1 cellular context compared by ENCODE assay signal in the genomic region with DNA sequence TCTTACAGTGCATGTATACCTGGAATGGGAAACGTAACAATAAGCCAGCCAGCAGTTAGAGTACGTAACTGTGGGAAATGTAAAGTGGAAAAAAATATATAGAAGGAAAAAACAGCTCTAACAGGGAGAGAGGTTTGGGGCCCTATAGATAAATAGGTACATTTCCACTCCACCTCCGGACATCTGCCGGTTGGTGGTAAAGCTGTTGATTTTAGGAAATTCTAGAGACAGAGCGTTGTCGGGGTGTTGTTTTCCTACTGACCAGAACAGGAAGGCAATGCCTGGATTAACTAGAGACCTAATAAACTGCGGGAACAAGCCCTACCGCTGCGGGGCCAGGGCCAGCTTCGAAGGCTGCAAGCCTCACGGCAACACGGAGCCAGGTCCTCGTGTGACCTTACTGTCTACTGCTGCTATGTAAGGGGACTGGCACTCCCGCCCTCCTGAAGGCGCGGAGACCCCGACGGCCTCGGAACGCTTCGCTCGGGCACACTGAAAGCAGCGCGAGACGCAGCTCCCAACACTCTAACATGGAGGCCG.
TF ChIP-seq lines count a peak whose summit lies in the region.

No MANE protein-coding gene starts in this region.

TF ChIP-seq in HepG2, 621 proteins besides CTCF, POLR2A, EP300 and RAD21 (continued from another document and continues in another):
- no peak for TF ChIP-seq ATF1 (CRISPR knock-in tag; IDR thresholded peaks at IDR 0.05)
- TF ChIP-seq, protein P1, sequence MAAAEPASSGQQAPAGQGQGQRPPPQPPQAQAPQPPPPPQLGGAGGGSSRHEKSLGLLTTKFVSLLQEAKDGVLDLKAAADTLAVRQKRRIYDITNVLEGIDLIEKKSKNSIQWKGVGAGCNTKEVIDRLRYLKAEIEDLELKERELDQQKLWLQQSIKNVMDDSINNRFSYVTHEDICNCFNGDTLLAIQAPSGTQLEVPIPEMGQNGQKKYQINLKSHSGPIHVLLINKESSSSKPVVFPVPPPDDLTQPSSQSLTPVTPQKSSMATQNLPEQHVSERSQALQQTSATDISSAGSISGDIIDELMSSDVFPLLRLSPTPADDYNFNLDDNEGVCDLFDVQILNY (CRISPR knock-in tag; conservative IDR thresholded peaks at IDR 0.05), result no peak; the same call in 1 of the 2 replicates
- TF ChIP-seq TBL1XR1 (IDR thresholded peaks at IDR 0.05; ENCODE audit: borderline replicate concordance, low read length, partially characterized antibody), result no peak
- no peak for TF ChIP-seq ZNF782 (CRISPR knock-in tag; IDR thresholded peaks at IDR 0.05; ENCODE audit: borderline replicate concordance)
- no peak for TF ChIP-seq ZFP37 (CRISPR knock-in tag; IDR thresholded peaks at IDR 0.05; ENCODE audit: borderline replicate concordance)
- TF ChIP-seq ZNF160 (CRISPR knock-in tag; IDR thresholded peaks at IDR 0.05), result peak; percentile 83
- TF ChIP-seq BHLHE40 (IDR thresholded peaks at IDR 0.05; ENCODE audit: low read length), result no peak
- TF ChIP-seq ATRX (CRISPR knock-in tag; IDR thresholded peaks at IDR 0.05; ENCODE audit: borderline replicate concordance), result no peak
- TF ChIP-seq ZNF550 (CRISPR knock-in tag; IDR thresholded peaks at IDR 0.05; ENCODE audit: borderline replicate concordance), result 0 out of 2 replicates have a peak, but pooled peaks have one; percentile 36
- TF ChIP-seq ZNF431 (CRISPR knock-in tag; IDR thresholded peaks at IDR 0.05; ENCODE audit: borderline replicate concordance, low read depth), result peak; percentile 31; the same call in 1 of the 2 replicates
- no peak for TF ChIP-seq TOE1 (CRISPR knock-in tag; IDR thresholded peaks at IDR 0.05)
- TF ChIP-seq MED13 (CRISPR knock-in tag; IDR thresholded peaks at IDR 0.05), result peak; percentile 49; the same call in 1 of the 2 replicates
- TF ChIP-seq, protein P2, sequence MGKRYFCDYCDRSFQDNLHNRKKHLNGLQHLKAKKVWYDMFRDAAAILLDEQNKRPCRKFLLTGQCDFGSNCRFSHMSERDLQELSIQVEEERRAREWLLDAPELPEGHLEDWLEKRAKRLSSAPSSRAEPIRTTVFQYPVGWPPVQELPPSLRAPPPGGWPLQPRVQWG (CRISPR knock-in tag; IDR thresholded peaks at IDR 0.05; ENCODE audit: borderline replicate concordance, low read depth), result no peak
- 0 out of 2 replicates have a peak, but pooled peaks have one; percentile 7 for TF ChIP-seq REL (CRISPR knock-in tag; conservative IDR thresholded peaks at IDR 0.05)
- no peak for TF ChIP-seq ZNF205 (CRISPR knock-in tag; IDR thresholded peaks at IDR 0.05)
- TF ChIP-seq, protein P3, sequence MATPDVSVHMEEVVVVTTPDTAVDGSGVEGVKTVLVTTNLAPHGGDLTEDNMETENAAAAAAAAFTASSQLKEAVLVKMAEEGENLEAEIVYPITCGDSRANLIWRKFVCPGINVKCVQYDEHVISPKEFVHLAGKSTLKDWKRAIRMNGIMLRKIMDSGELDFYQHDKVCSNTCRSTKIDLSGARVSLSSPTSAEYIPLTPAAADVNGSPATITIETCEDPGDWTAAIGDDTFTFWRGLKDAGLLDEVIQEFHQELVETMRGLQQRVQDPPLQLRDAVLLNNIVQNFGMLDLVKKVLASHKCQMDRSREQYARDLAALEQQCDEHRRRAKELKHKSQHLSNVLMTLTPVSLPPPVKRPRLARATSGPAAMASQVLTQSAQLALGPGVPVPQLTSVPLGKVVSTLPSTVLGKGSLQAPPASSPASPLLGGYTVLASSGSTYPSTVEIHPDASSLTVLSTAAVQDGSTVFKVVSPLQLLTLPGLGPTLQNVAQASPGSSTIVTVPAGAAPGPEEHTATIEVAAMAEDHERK (CRISPR knock-in tag; IDR thresholded peaks at IDR 0.05; ENCODE audit: low read depth), result no peak
- TF ChIP-seq, protein P4, sequence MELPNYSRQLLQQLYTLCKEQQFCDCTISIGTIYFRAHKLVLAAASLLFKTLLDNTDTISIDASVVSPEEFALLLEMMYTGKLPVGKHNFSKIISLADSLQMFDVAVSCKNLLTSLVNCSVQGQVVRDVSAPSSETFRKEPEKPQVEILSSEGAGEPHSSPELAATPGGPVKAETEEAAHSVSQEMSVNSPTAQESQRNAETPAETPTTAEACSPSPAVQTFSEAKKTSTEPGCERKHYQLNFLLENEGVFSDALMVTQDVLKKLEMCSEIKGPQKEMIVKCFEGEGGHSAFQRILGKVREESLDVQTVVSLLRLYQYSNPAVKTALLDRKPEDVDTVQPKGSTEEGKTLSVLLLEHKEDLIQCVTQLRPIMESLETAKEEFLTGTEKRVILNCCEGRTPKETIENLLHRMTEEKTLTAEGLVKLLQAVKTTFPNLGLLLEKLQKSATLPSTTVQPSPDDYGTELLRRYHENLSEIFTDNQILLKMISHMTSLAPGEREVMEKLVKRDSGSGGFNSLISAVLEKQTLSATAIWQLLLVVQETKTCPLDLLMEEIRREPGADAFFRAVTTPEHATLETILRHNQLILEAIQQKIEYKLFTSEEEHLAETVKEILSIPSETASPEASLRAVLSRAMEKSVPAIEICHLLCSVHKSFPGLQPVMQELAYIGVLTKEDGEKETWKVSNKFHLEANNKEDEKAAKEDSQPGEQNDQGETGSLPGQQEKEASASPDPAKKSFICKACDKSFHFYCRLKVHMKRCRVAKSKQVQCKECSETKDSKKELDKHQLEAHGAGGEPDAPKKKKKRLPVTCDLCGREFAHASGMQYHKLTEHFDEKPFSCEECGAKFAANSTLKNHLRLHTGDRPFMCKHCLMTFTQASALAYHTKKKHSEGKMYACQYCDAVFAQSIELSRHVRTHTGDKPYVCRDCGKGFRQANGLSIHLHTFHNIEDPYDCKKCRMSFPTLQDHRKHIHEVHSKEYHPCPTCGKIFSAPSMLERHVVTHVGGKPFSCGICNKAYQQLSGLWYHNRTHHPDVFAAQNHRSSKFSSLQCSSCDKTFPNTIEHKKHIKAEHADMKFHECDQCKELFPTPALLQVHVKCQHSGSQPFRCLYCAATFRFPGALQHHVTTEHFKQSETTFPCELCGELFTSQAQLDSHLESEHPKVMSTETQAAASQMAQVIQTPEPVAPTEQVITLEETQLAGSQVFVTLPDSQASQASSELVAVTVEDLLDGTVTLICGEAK (IDR thresholded peaks at IDR 0.05), result no peak
- TF ChIP-seq, protein P4 (CRISPR knock-in tag; IDR thresholded peaks at IDR 0.05), result peak; percentile 71
- no peak for TF ChIP-seq ZNF44 (CRISPR knock-in tag; IDR thresholded peaks at IDR 0.05)
- TF ChIP-seq MIER2 (CRISPR knock-in tag; IDR thresholded peaks at IDR 0.05), result no peak
- TF ChIP-seq, protein P5, sequence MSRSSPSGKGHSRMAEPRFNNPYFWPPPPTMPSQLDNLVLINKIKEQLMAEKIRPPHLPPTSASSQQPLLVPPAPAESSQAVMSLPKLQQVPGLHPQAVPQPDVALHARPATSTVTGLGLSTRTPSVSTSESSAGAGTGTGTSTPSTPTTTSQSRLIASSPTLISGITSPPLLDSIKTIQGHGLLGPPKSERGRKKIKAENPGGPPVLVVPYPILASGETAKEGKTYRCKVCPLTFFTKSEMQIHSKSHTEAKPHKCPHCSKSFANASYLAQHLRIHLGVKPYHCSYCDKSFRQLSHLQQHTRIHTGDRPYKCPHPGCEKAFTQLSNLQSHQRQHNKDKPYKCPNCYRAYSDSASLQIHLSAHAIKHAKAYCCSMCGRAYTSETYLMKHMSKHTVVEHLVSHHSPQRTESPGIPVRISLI (CRISPR knock-in tag; IDR thresholded peaks at IDR 0.05; ENCODE audit: borderline replicate concordance), result no peak
- peak; percentile 94 for TF ChIP-seq BORCS8-MEF2B (CRISPR knock-in tag; IDR thresholded peaks at IDR 0.05)
- no peak for TF ChIP-seq ZNF510 (CRISPR knock-in tag; IDR thresholded peaks at IDR 0.05; ENCODE audit: low read depth)
- peak; percentile 76; the same call in 1 of the 2 replicates for TF ChIP-seq KLF15 (CRISPR knock-in tag; IDR thresholded peaks at IDR 0.05; ENCODE audit: borderline replicate concordance)
- no peak; the same call in 1 of the 2 replicates for TF ChIP-seq AHR (CRISPR knock-in tag; IDR thresholded peaks at IDR 0.05)
- TF ChIP-seq CHCHD3 (CRISPR knock-in tag; IDR thresholded peaks at IDR 0.05), result peak; percentile 85; the same call in 1 of the 2 replicates
- TF ChIP-seq, protein P6, sequence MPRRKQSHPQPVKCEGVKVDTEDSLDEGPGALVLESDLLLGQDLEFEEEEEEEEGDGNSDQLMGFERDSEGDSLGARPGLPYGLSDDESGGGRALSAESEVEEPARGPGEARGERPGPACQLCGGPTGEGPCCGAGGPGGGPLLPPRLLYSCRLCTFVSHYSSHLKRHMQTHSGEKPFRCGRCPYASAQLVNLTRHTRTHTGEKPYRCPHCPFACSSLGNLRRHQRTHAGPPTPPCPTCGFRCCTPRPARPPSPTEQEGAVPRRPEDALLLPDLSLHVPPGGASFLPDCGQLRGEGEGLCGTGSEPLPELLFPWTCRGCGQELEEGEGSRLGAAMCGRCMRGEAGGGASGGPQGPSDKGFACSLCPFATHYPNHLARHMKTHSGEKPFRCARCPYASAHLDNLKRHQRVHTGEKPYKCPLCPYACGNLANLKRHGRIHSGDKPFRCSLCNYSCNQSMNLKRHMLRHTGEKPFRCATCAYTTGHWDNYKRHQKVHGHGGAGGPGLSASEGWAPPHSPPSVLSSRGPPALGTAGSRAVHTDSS (CRISPR knock-in tag; conservative IDR thresholded peaks at IDR 0.05), result no peak
- TF ChIP-seq, protein P7, sequence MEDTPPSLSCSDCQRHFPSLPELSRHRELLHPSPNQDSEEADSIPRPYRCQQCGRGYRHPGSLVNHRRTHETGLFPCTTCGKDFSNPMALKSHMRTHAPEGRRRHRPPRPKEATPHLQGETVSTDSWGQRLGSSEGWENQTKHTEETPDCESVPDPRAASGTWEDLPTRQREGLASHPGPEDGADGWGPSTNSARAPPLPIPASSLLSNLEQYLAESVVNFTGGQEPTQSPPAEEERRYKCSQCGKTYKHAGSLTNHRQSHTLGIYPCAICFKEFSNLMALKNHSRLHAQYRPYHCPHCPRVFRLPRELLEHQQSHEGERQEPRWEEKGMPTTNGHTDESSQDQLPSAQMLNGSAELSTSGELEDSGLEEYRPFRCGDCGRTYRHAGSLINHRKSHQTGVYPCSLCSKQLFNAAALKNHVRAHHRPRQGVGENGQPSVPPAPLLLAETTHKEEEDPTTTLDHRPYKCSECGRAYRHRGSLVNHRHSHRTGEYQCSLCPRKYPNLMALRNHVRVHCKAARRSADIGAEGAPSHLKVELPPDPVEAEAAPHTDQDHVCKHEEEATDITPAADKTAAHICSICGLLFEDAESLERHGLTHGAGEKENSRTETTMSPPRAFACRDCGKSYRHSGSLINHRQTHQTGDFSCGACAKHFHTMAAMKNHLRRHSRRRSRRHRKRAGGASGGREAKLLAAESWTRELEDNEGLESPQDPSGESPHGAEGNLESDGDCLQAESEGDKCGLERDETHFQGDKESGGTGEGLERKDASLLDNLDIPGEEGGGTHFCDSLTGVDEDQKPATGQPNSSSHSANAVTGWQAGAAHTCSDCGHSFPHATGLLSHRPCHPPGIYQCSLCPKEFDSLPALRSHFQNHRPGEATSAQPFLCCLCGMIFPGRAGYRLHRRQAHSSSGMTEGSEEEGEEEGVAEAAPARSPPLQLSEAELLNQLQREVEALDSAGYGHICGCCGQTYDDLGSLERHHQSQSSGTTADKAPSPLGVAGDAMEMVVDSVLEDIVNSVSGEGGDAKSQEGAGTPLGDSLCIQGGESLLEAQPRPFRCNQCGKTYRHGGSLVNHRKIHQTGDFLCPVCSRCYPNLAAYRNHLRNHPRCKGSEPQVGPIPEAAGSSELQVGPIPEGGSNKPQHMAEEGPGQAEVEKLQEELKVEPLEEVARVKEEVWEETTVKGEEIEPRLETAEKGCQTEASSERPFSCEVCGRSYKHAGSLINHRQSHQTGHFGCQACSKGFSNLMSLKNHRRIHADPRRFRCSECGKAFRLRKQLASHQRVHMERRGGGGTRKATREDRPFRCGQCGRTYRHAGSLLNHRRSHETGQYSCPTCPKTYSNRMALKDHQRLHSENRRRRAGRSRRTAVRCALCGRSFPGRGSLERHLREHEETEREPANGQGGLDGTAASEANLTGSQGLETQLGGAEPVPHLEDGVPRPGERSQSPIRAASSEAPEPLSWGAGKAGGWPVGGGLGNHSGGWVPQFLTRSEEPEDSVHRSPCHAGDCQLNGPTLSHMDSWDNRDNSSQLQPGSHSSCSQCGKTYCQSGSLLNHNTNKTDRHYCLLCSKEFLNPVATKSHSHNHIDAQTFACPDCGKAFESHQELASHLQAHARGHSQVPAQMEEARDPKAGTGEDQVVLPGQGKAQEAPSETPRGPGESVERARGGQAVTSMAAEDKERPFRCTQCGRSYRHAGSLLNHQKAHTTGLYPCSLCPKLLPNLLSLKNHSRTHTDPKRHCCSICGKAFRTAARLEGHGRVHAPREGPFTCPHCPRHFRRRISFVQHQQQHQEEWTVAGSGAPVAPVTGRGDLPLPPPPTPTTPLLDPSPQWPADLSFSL (CRISPR knock-in tag; IDR thresholded peaks at IDR 0.05), result no peak
- no peak; the same call in 1 of the 2 replicates for TF ChIP-seq ZFP36L1 (CRISPR knock-in tag; IDR thresholded peaks at IDR 0.05)
- no peak for TF ChIP-seq CENPX (CRISPR knock-in tag; IDR thresholded peaks at IDR 0.05)
- 0 out of 2 replicates have a peak, but pooled peaks have one; percentile 30 for TF ChIP-seq SP2 (CRISPR knock-in tag; IDR thresholded peaks at IDR 0.05)
- TF ChIP-seq, protein P8, sequence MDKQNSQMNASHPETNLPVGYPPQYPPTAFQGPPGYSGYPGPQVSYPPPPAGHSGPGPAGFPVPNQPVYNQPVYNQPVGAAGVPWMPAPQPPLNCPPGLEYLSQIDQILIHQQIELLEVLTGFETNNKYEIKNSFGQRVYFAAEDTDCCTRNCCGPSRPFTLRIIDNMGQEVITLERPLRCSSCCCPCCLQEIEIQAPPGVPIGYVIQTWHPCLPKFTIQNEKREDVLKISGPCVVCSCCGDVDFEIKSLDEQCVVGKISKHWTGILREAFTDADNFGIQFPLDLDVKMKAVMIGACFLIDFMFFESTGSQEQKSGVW (CRISPR knock-in tag; IDR thresholded peaks at IDR 0.05; ENCODE audit: borderline replicate concordance), result no peak
